ENCODE assay signal across 8 cellular contexts in genomic region chr13:70310720-70311119, GRCh38.
DNase-seq lines count a peak whose midpoint lies in the region; ATAC-seq and TF ChIP-seq lines count a peak whose summit lies in the region.

No MANE protein-coding gene starts in this region.

- DNase-seq in GM10266 (ENCODE audit: extremely low spot score) (no peak), NCI-H1436 (lab: John Stamatoyannopoulos, UW) (peak; percentile 80), SW480 (ENCODE audit: low spot score) (peak; percentile 42), midbrain (lab: John Stamatoyannopoulos, UW) (peak; percentile 28), NK-92 (lab: John Stamatoyannopoulos, UW; ENCODE audit: unreplicated experiment) (no peak), immature natural killer cell (no peak)
- no peak for DNase-seq in stimulated activated CD4-positive, alpha-beta T cell treated with anti-CD3 and anti-CD28 coated beads, Interleukin-2, amount 100 ng/mL, for 48 hours

- no peak for ATAC-seq in HG02970 (IDR thresholded peaks at IDR 0.05; ENCODE audit: low FRiP score, unreplicated experiment)

- peaks cover 5 to 36% (median 13%) of the 10 kb centered on the region in 6 donors for H3K9me3 Mint-ChIP-seq in immature natural killer cell

- H3K4me3 Mint-ChIP-seq in immature natural killer cell = no peak overlapping the region

- peak; percentile 26 for TF ChIP-seq CTCF in GM10266 (IDR thresholded peaks at IDR 0.05; ENCODE audit: control insufficient read depth, insufficient read depth, low read depth, missing control alignments)

- no peaks in the 10 kb centered on the region for H3K36me3 Mint-ChIP-seq in immature natural killer cell

- H3K4me1 Mint-ChIP-seq in immature natural killer cell = no peaks in the 10 kb centered on the region

- peaks cover 0 to 3% (median 0%) of the 10 kb centered on the region in 3 donors for H3K27me3 Mint-ChIP-seq in immature natural killer cell (ENCODE audit: low read depth in 3 of 3)

- H3K27ac Mint-ChIP-seq in immature natural killer cell = no peak overlapping the region

Comparison
In these comparisons a context has a peak if more than half of its experiments do, and no peak if none do; other contexts are left out.
1. DNase-seq: peak in NCI-H1436 (single experiment), SW480 (single experiment) and midbrain (single experiment); none in GM10266 (single experiment), NK-92 (single experiment), stimulated activated CD4-positive, alpha-beta T cell treated with anti-CD3 and anti-CD28 coated beads, Interleukin-2, amount 100 ng/mL, for 48 hours (0 of 2) and immature natural killer cell (0 of 3).